Comparison of ENCODE assay signal across 8 cellular contexts in genomic region chr13:38348890-38349289, GRCh38. TPM values are rescaled to one million over a fixed set of nuclear protein-coding genes. Genes with fewer than 3 reads are reported as not detected.
A peak's percentile ranks its signal among the peaks of the same experiment; 100 is the strongest.
DNase-seq lines count a peak whose midpoint lies in the region; ATAC-seq, FAIRE-seq and TF ChIP-seq lines count a peak whose summit lies in the region.

No MANE protein-coding gene starts in this region.

- peak overlapping the region; percentile 98 for H3K4me3 Mint-ChIP-seq in GM23338
- H3K4me3 Mint-ChIP-seq in activated T-cell treated with anti-CD3 and anti-CD28 coated beads, Interleukin-2, amount 50 U/mL, for 72 hours: peak overlapping the region; percentile 95 to 99
- peak overlapping the region; percentile 99 for H3K4me3 Mint-ChIP-seq in glutamatergic neuron (ENCODE audit: unreplicated experiment)

- FAIRE-seq in HTR-8/SVneo (lab: Jason Lieb, UNC): no peak

- H3F3A ChIP-seq in GM23338 (replicated peaks; ENCODE audit: low read depth): no peaks in the 10 kb centered on the region

- peak overlapping the region; percentile 30; the same call in 1 of the 2 replicates for H2AFZ ChIP-seq in GM23338

- H3K27ac Mint-ChIP-seq in GM23338 (peak overlapping the region; percentile 97), glutamatergic neuron (ENCODE audit: unreplicated experiment) (peak overlapping the region; percentile 85)
- peak overlapping the region; percentile 99 for H3K27ac Mint-ChIP-seq in activated T-cell treated with anti-CD3 and anti-CD28 coated beads, Interleukin-2, amount 50 U/mL, for 72 hours

- peak overlapping the region; percentile 76 for H3K4me2 ChIP-seq in GM23338

- peaks cover 7% of the 10 kb centered on the region; the same call in 2 of the 3 replicates for H3K36me3 Mint-ChIP-seq in GM23338 (ENCODE audit: low read depth)
- peaks cover 8 to 14% of the 10 kb centered on the region in 2 donors for H3K36me3 Mint-ChIP-seq in activated T-cell treated with anti-CD3 and anti-CD28 coated beads, Interleukin-2, amount 50 U/mL, for 72 hours (ENCODE audit: insufficient read depth in 2 of 2)
- H3K36me3 Mint-ChIP-seq in glutamatergic neuron (ENCODE audit: unreplicated experiment): no peaks in the 10 kb centered on the region

- H3K4me1 ChIP-seq in GM23338 (ENCODE audit: insufficient read depth) (peaks cover 37% of the 10 kb centered on the region), rectal smooth muscle tissue (ENCODE audit: control insufficient read depth, insufficient read depth, low read length) (peaks cover 12% of the 10 kb centered on the region)

- peak overlapping the region; percentile 38 for H3K9ac ChIP-seq in rectal smooth muscle tissue (ENCODE audit: low read length)

- no peaks in the 10 kb centered on the region for H3K27me3 ChIP-seq in GM23338 (ENCODE audit: insufficient read depth)
- H3K27me3 ChIP-seq in rectal smooth muscle tissue (ENCODE audit: control insufficient read depth, insufficient read depth, low read length): no peaks in the 10 kb centered on the region

- H3K4me1 Mint-ChIP-seq in GM23338 (peaks cover 42% of the 10 kb centered on the region), glutamatergic neuron (ENCODE audit: low read depth, unreplicated experiment) (peaks cover 13% of the 10 kb centered on the region)
- peaks cover 35% of the 10 kb centered on the region for H3K4me1 Mint-ChIP-seq in activated T-cell treated with anti-CD3 and anti-CD28 coated beads, Interleukin-2, amount 50 U/mL, for 72 hours (ENCODE audit: low read depth)

- no peaks in the 10 kb centered on the region for H3K9me2 ChIP-seq in GM23338 (ENCODE audit: insufficient read depth)

- peaks cover 29% of the 10 kb centered on the region for H3K79me2 ChIP-seq in GM23338 (replicated peaks; ENCODE audit: insufficient read depth)

- H3K36me3 ChIP-seq in GM23338 (ENCODE audit: insufficient read depth) (no peaks in the 10 kb centered on the region), rectal smooth muscle tissue (ENCODE audit: control insufficient read depth, insufficient read depth, low read length) (no peaks in the 10 kb centered on the region)

- 0 out of 2 replicates have a peak, but pooled peaks cover 2% of the 10 kb centered on the region for H4K20me1 ChIP-seq in GM23338 (replicated peaks; ENCODE audit: insufficient read depth)

- DNase-seq in GM12865 (ENCODE audit: low read depth): peak; percentile 15
- no peak for DNase-seq in GM23338 (ENCODE audit: low spot score)
- DNase-seq in LNCaP clone FGC (ENCODE audit: low read depth): no peak
- peak; percentile 42 to 45 for DNase-seq in activated T-cell treated with anti-CD3 and anti-CD28 coated beads, Interleukin-2, amount 50 U/mL, for 72 hours
- DNase-seq in glutamatergic neuron: no peak
- DNase-seq in NCI-H1105 treated with DMSO at 0.1 percent for 48 hours (lab: John Stamatoyannopoulos, UW): no peak
- no peak for DNase-seq in HTR-8/SVneo (ENCODE audit: insufficient read length, low spot score)

- TF ChIP-seq CTCF in GM12865 (IDR thresholded peaks at IDR 0.05; ENCODE audit: insufficient read depth, low read depth, low read length, missing control alignments) (no peak), GM23338 (conservative IDR thresholded peaks at IDR 0.05; ENCODE audit: low read depth in 2 of 2) (no peak), LNCaP clone FGC (IDR thresholded peaks at IDR 0.05; ENCODE audit: control insufficient read depth, extremely low read depth, insufficient read depth) (no peak), glutamatergic neuron (IDR thresholded peaks at IDR 0.05; ENCODE audit: partially characterized antibody, unreplicated experiment) (no peak)

- H3K4me3 ChIP-seq in GM12865 (ENCODE audit: low read depth, low read length): peak overlapping the region; percentile 73
- peak overlapping the region; percentile 73 for H3K4me3 ChIP-seq in GM23338
- peak overlapping the region; percentile 81 for H3K4me3 ChIP-seq in LNCaP clone FGC (ENCODE audit: low read depth, low read length)
- H3K4me3 ChIP-seq in rectal smooth muscle tissue (ENCODE audit: low read length): peak overlapping the region; percentile 76

- peak; percentile 13 for ATAC-seq in GM23338
- peak; percentile 67 to 72 for ATAC-seq in activated T-cell treated with anti-CD3 and anti-CD28 coated beads, Interleukin-2, amount 50 U/mL, for 72 hours (replicated peaks in 1 of 2)

- no peaks in the 10 kb centered on the region for H3K9me3 Mint-ChIP-seq in GM23338
- no peaks in the 10 kb centered on the region for H3K9me3 Mint-ChIP-seq in activated T-cell treated with anti-CD3 and anti-CD28 coated beads, Interleukin-2, amount 50 U/mL, for 72 hours
- H3K9me3 Mint-ChIP-seq in glutamatergic neuron (ENCODE audit: unreplicated experiment): no peaks in the 10 kb centered on the region

- H3K27me3 Mint-ChIP-seq in GM23338 (ENCODE audit: insufficient read depth, low read depth, poor library complexity): no peaks in the 10 kb centered on the region
- peaks cover 5% of the 10 kb centered on the region for H3K27me3 Mint-ChIP-seq in activated T-cell treated with anti-CD3 and anti-CD28 coated beads, Interleukin-2, amount 50 U/mL, for 72 hours (ENCODE audit: low read depth)
- H3K27me3 Mint-ChIP-seq in glutamatergic neuron (ENCODE audit: unreplicated experiment): no peaks in the 10 kb centered on the region

- H3K27ac ChIP-seq in GM23338 (ENCODE audit: low read depth) (0 out of 2 replicates have a peak overlapping the region, but pooled peaks have one; percentile 33), rectal smooth muscle tissue (ENCODE audit: low read depth, low read length) (peak overlapping the region; percentile 92)

TF ChIP-seq in GM23338, 12 proteins besides CTCF, POLR2A, EP300 and RAD21 (continues in another document):
- TF ChIP-seq, protein P1, sequence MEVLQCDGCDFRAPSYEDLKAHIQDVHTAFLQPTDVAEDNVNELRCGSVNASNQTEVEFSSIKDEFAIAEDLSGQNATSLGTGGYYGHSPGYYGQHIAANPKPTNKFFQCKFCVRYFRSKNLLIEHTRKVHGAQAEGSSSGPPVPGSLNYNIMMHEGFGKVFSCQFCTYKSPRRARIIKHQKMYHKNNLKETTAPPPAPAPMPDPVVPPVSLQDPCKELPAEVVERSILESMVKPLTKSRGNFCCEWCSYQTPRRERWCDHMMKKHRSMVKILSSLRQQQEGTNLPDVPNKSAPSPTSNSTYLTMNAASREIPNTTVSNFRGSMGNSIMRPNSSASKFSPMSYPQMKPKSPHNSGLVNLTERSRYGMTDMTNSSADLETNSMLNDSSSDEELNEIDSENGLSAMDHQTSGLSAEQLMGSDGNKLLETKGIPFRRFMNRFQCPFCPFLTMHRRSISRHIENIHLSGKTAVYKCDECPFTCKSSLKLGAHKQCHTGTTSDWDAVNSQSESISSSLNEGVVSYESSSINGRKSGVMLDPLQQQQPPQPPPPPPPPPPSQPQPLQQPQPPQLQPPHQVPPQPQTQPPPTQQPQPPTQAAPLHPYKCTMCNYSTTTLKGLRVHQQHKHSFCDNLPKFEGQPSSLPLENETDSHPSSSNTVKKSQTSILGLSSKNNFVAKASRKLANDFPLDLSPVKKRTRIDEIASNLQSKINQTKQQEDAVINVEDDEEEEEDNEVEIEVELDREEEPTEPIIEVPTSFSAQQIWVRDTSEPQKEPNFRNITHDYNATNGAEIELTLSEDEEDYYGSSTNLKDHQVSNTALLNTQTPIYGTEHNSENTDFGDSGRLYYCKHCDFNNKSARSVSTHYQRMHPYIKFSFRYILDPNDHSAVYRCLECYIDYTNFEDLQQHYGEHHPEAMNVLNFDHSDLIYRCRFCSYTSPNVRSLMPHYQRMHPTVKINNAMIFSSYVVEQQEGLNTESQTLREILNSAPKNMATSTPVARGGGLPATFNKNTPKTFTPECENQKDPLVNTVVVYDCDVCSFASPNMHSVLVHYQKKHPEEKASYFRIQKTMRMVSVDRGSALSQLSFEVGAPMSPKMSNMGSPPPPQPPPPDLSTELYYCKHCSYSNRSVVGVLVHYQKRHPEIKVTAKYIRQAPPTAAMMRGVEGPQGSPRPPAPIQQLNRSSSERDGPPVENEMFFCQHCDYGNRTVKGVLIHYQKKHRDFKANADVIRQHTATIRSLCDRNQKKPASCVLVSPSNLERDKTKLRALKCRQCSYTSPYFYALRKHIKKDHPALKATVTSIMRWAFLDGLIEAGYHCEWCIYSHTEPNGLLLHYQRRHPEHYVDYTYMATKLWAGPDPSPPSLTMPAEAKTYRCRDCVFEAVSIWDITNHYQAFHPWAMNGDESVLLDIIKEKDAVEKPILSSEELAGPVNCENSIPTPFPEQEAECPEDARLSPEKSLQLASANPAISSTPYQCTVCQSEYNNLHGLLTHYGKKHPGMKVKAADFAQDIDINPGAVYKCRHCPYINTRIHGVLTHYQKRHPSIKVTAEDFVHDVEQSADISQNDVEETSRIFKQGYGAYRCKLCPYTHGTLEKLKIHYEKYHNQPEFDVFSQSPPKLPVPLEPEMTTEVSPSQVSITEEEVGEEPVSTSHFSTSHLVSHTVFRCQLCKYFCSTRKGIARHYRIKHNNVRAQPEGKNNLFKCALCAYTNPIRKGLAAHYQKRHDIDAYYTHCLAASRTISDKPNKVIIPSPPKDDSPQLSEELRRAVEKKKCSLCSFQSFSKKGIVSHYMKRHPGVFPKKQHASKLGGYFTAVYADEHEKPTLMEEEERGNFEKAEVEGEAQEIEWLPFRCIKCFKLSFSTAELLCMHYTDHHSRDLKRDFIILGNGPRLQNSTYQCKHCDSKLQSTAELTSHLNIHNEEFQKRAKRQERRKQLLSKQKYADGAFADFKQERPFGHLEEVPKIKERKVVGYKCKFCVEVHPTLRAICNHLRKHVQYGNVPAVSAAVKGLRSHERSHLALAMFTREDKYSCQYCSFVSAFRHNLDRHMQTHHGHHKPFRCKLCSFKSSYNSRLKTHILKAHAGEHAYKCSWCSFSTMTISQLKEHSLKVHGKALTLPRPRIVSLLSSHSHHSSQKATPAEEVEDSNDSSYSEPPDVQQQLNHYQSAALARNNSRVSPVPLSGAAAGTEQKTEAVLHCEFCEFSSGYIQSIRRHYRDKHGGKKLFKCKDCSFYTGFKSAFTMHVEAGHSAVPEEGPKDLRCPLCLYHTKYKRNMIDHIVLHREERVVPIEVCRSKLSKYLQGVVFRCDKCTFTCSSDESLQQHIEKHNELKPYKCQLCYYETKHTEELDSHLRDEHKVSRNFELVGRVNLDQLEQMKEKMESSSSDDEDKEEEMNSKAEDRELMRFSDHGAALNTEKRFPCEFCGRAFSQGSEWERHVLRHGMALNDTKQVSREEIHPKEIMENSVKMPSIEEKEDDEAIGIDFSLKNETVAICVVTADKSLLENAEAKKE (CRISPR knock-in tag; IDR thresholded peaks at IDR 0.05): no peak
- TF ChIP-seq NANOG (IDR thresholded peaks at IDR 0.05; ENCODE audit: borderline replicate concordance): no peak
- no peak for TF ChIP-seq STAT1 (IDR thresholded peaks at IDR 0.05; ENCODE audit: unreplicated experiment)

RNA-seq across cellular contexts. Expression of gene UFM1, which starts 0.8 kb away (rescaled TPM):
- 57.0 and 63.8 TPM in 2 replicates for total RNA-seq in GM23338 (2014; rRNA removed; shearing (Covaris generic))
- polyA plus RNA-seq in GM23338 (2016; fragmentation: Nextera tagmentation; extraction: Ambion mirVana): 65.0 and 77.1 TPM in 2 replicates
- 10 to 100 TPM; 78.2 to 78.7 TPM for total RNA-seq in activated T-cell treated with anti-CD3 and anti-CD28 coated beads, Interleukin-2, amount 50 U/mL, for 72 hours
- total RNA-seq in glutamatergic neuron (ENCODE audit: unreplicated experiment): 61.0 TPM

Comparison
In these comparisons a context has a peak if more than half of its experiments do, and no peak if none do; other contexts are left out.
1. DNase-seq: peak in GM12865 (single experiment) and activated T-cell treated with anti-CD3 and anti-CD28 coated beads, Interleukin-2, amount 50 U/mL, for 72 hours (2 of 2); none in GM23338 (single experiment), LNCaP clone FGC (single experiment), glutamatergic neuron (single experiment), NCI-H1105 treated with DMSO at 0.1 percent for 48 hours (single experiment) and HTR-8/SVneo (single experiment).
2. Peak in every context shown above with its lines, with median percentiles within 50 percentile points of each other: H3K4me3 ChIP-seq, H3K27ac Mint-ChIP-seq and H3K4me3 Mint-ChIP-seq.